8 cellular contexts compared by ENCODE assay signal in genomic region chr1:146051853-146052676, GRCh38. TPM values are rescaled to one million over a fixed set of nuclear protein-coding genes. Genes with fewer than 3 reads are reported as not detected.
DNase-seq lines count a peak whose midpoint lies in the region; ATAC-seq and FAIRE-seq lines count a peak whose summit lies in the region.
"Not testable (repeated sequence)": the region's sequence is repeated elsewhere in the genome, so short reads cannot be mapped to it uniquely, and the experiment has no call there.

No MANE protein-coding gene starts in this region.

- ATAC-seq in GM18868 (IDR thresholded peaks at IDR 0.05; ENCODE audit: unreplicated experiment) (peak; percentile 80), HG03175 (IDR thresholded peaks at IDR 0.05; ENCODE audit: unreplicated experiment) (peak; percentile 81)
- ATAC-seq in activated CD4-positive, CD25-positive, alpha-beta regulatory T cell treated with anti-CD3 and anti-CD28 coated beads, Interleukin-2, amount 50 U/mL, for 24 hours: peak; percentile 87 to 88

- H3K27me3 ChIP-seq in ACC112 (ENCODE audit: insufficient read depth, low read length); small intestine (ENCODE audit: control insufficient read depth in 2 of 2, insufficient read depth in 2 of 2, low read length in 2 of 2): not testable (repeated sequence)

- DNase-seq in NCI-H345 (lab: John Stamatoyannopoulos, UW): peak; percentile 97
- peak; percentile 12 to 96 (median 83) for DNase-seq in caudate nucleus (lab: John Stamatoyannopoulos, UW)
- DNase-seq in inferior parietal cortex (ENCODE audit: extremely low spot score): peak; percentile 86
- DNase-seq in small intestine: peak; percentile 93

- H3K79me2 ChIP-seq in ACC112 (ENCODE audit: control insufficient read depth, insufficient read depth, low read length, unreplicated experiment): not testable (repeated sequence)

- not testable (repeated sequence) for H3K36me3 ChIP-seq in ACC112 (ENCODE audit: insufficient read depth, low read length); small intestine (ENCODE audit: control insufficient read depth in 2 of 2, insufficient read depth in 2 of 2, low read length in 2 of 2)

- 1 to 6% (median 1%) methylated on average over 41 to 47 of the region's 47 CpGs for WGBS in small intestine, 3 donors

- not testable (repeated sequence) for H3K4me1 ChIP-seq in ACC112 (ENCODE audit: control insufficient read depth, insufficient read depth, low read length, unreplicated experiment); small intestine (ENCODE audit: control insufficient read depth in 2 of 2, insufficient read depth in 1 of 2, low read depth in 1 of 2, low read length in 1 of 2)

- FAIRE-seq in small intestine (lab: Jason Lieb, UNC): not testable (repeated sequence)

- H3K4me3 ChIP-seq in ACC112 (ENCODE audit: low read depth, low read length) (peak overlapping the region; percentile 70), small intestine (ENCODE audit: low read depth in 1 of 2, low read length in 2 of 2) (peak overlapping the region in 1 of 2 donors; percentile 35)

- H3K27ac ChIP-seq in ACC112 (ENCODE audit: low read depth, low read length) (peak overlapping the region; percentile 88), caudate nucleus (ENCODE audit: low read depth, low read length) (peak overlapping the region; percentile 80), small intestine (ENCODE audit: low read depth in 1 of 2, low read length in 1 of 2) (peak overlapping the region; percentile 41 to 91)

- peak overlapping the region; percentile 60 for H2AFZ ChIP-seq in ACC112 (ENCODE audit: low read length, unreplicated experiment)

- not testable (repeated sequence) for H3K9me3 ChIP-seq in small intestine (ENCODE audit: control insufficient read depth, low read depth)

RNA-seq across cellular contexts. Expression of gene HJV, which starts 30.5 kb away (rescaled TPM):
- polyA plus RNA-seq in small intestine: not detected

RNA-seq across cellular contexts. Expression of gene TXNIP, which starts 55.7 kb away (rescaled TPM):
- 100 to 1,000 TPM in 2 of 3 donors, 10 to 100 TPM in 1; 85.4 to 362 (median 170) TPM for polyA plus RNA-seq in small intestine
